In genomic region chr9:75087824-75088645, GRCh38 we compare ENCODE assay signal across 8 cellular contexts. TPM values are rescaled to one million over a fixed set of nuclear protein-coding genes. Genes with fewer than 3 reads are reported as not detected.
DNase-seq lines count a peak whose midpoint lies in the region; ATAC-seq and TF ChIP-seq lines count a peak whose summit lies in the region.

TSS of gene NMRK1 (minus strand) at chr9:75088155. CDS start at chr9:75083115, 5,040 bp downstream.
TSS of gene OSTF1 (plus strand) at chr9:75088514. CDS start at chr9:75088693, 179 bp downstream.

- DNase-seq in AG09319 (ENCODE audit: extremely low read depth, low read depth) (peak; percentile 92), NCI-H345 treated with DMSO at 0.1 percent for 48 hours (lab: John Stamatoyannopoulos, UW; ENCODE audit: unreplicated experiment) (peak; percentile 94), caudate nucleus (lab: John Stamatoyannopoulos, UW) (peak in 60 of 61 donors; percentile 74 to 96 (median 90)), inferior parietal cortex (ENCODE audit: extremely low spot score) (peak; percentile 92), spleen (peak; percentile 100)
- DNase-seq in activated CD4-positive, CD25-positive, alpha-beta regulatory T cell (lab: John Stamatoyannopoulos, UW) = peak; percentile 77 to 94 (median 86)

- peaks cover 35 to 84% (median 69%) of the 10 kb centered on the region in 6 donors for H3K4me1 ChIP-seq in spleen

- peaks cover 0 to 7% (median under 1%) of the 10 kb centered on the region in 6 donors for H3K36me3 ChIP-seq in spleen

- H3K9me3 ChIP-seq in spleen = no peaks in the 10 kb centered on the region

- H3K4me3 ChIP-seq in spleen = peak within 1 kb of the TSS; percentile 48 to 95 (median 88)

- 0 to 1% (median 0%) methylated on average over 10 to 93 of the region's 93 CpGs for WGBS in spleen, 5 donors

- peak within 1 kb of the TSS; percentile 94 for H3K27ac ChIP-seq in caudate nucleus (ENCODE audit: low read depth, low read length)
- H3K27ac ChIP-seq in spleen = peak within 1 kb of the TSS; percentile 94 to 100 (median 97)

- intact Hi-C loops in spleen (cut with DNase I; ENCODE audit: low total_unique reads) = loop anchor here (5.0 kb wide), 1 partner anchor 136 kb away; the partner anchor contains the start of gene C9orf40

- ATAC-seq in GM19035 (IDR thresholded peaks at IDR 0.05; ENCODE audit: unreplicated experiment) = peak; percentile 83
- ATAC-seq in HG03342 (IDR thresholded peaks at IDR 0.05; ENCODE audit: unreplicated experiment) = peak; percentile 85

- peak; percentile 82 to 95 (median 87) for TF ChIP-seq POLR2A in spleen (IDR thresholded peaks at IDR 0.05)

- H3K27me3 ChIP-seq in spleen (replicated peaks in 1 of 7) = no peaks in the 10 kb centered on the region

- TF ChIP-seq CTCF in AG09319 (IDR thresholded peaks at IDR 0.05; ENCODE audit: low read depth, low read length) = no peak; the same call in 1 of the 2 replicates
- peak in 3 of 11 experiments; percentile 11 to 39 (median 28) for TF ChIP-seq CTCF in spleen (IDR thresholded peaks at IDR 0.05 in 8 of 11, conservative IDR thresholded peaks at IDR 0.05 in 3 of 11)

RNA-seq across cellular contexts. Expression of gene NMRK1, which starts in this region (rescaled TPM):
- total RNA-seq in spleen = 10 to 100 TPM; 27.4 to 58.1 (median 39.1) TPM
- 10 to 100 TPM; 31.9 to 65.5 (median 57.0) TPM for polyA plus RNA-seq in spleen

RNA-seq across cellular contexts. Expression of gene OSTF1, which starts in this region (rescaled TPM):
- total RNA-seq in spleen = 100 to 1,000 TPM in 5 of 7 donors, 10 to 100 TPM in 2; 76.4 to 123 (median 114) TPM
- 10 to 100 TPM; 58.4 to 89.4 (median 73.4) TPM for polyA plus RNA-seq in spleen

Comparison
In these comparisons a context has a peak if more than half of its experiments do, and no peak if none do; other contexts are left out.
1. Peak in every context shown above with its lines: DNase-seq, ATAC-seq, H3K4me3 ChIP-seq and H3K27ac ChIP-seq.